11 cellular contexts compared by ENCODE assay signal in the genomic region with DNA sequence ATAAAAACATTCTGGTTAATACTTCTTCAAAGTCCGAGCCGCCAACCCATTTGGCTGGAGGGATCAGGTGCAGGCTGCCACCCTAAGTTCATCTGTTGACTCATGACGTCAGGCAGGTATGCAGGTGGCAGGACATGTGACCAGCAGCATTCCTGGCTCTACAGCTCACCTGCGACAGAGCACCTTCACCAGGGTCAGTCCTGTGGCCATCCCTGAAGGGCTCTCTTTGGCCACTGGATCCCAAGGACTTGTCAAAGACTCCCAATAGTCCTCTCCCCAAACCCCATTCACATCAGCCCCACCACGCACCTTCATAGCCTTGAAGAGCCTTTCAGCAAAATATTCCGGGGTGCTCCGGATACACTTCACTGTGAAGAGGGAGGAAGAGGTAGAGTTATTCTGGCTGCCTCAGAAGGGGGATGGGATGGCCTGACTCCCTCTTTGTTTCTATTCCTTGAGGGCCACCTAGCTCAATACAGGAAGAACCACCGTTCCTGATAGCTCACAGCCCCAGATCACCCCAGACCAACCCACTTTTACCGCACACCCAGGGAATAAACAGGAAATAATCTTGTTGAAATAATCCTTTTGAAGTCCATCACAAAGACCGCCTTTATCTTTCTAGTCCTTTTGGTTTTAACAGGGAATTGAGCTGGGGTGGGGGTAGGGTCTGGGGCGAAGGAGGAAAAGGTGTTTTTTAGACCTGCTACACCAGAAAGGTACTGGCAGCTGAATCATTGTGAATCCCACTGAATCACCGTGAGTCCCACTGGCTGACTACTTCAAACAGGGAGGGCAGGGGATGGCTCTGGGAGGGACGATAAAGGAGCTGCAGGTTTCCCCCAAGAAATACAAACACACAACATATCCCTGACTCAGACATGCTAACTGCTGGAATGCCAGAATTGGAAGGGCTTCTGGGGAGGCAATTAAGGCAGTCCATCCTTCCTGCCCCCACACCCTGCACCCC. TPM values are rescaled to one million over a fixed set of nuclear protein-coding genes. Genes with fewer than 3 reads are reported as not detected.
DNase-seq lines count a peak whose midpoint lies in the region; ATAC-seq and TF ChIP-seq lines count a peak whose summit lies in the region.
"Had no signal": no experiment of that assay in that cellular context is flagged by ENCODE, and none has a peak within 500 bp of the region (broad histone marks: within the 10 kb centered on the region; RNA-seq: fewer than 3 reads in every experiment).

No MANE protein-coding gene starts in this region.

- no peaks in the 10 kb centered on the region for H3K9me2 ChIP-seq in Karpas-422 (replicated peaks; ENCODE audit: insufficient read depth, low read length)

- peaks cover 3% of the 10 kb centered on the region; the same call in 1 of the 2 replicates for H3K79me2 ChIP-seq in Karpas-422 (ENCODE audit: low read length)

- H3K27ac Mint-ChIP-seq in progenitor cell of endocrine pancreas: peak overlapping the region; percentile 95

- H3K9me3 ChIP-seq in Karpas-422 (ENCODE audit: low read length): no peaks in the 10 kb centered on the region
- no peaks in the 10 kb centered on the region for H3K9me3 ChIP-seq in effector memory CD4-positive, alpha-beta T cell (ENCODE audit: control insufficient read depth, low read length)

- peak overlapping the region; percentile 55; the same call in 1 of the 2 replicates for H3K9ac ChIP-seq in Karpas-422 (ENCODE audit: low read length)

- no peak overlapping the region for H3K4me2 ChIP-seq in Karpas-422 (ENCODE audit: low read depth, low read length, poor library complexity, severe bottlenecking)

- no peak for ATAC-seq in GM21723 (IDR thresholded peaks at IDR 0.05; ENCODE audit: unreplicated experiment)

- H3K36me3 ChIP-seq in Karpas-422 (ENCODE audit: insufficient read depth, low read length): peaks cover 76% of the 10 kb centered on the region
- H3K36me3 ChIP-seq in effector memory CD4-positive, alpha-beta T cell (ENCODE audit: control insufficient read depth, insufficient read depth, low read length): peaks cover 95% of the 10 kb centered on the region

- no peak overlapping the region for H2AFZ ChIP-seq in Karpas-422 (ENCODE audit: low read length)

- no peaks in the 10 kb centered on the region for H3K27me3 ChIP-seq in Karpas-422 (ENCODE audit: low read length)
- H3K27me3 ChIP-seq in effector memory CD4-positive, alpha-beta T cell (replicated peaks; ENCODE audit: control insufficient read depth, insufficient read depth, low read length, poor library complexity, severe bottlenecking): no peaks in the 10 kb centered on the region

- H3K9me3 Mint-ChIP-seq in progenitor cell of endocrine pancreas (ENCODE audit: low read depth): no peaks in the 10 kb centered on the region

- no peak overlapping the region for H3K4me3 Mint-ChIP-seq in progenitor cell of endocrine pancreas (ENCODE audit: low read depth)

- DNase-seq in SIG-M5 treated with dmso at 0.1 percent for 504 hours (lab: John Stamatoyannopoulos, UW; ENCODE audit: unreplicated experiment) (peak; percentile 29), SIG-M5 (lab: John Stamatoyannopoulos, UW) (no peak), Karpas-422 (no peak), progenitor cell of endocrine pancreas (ENCODE audit: low spot score, unreplicated experiment) (no peak), putamen (ENCODE audit: low spot score) (no peak), NCI-H748 treated with DMSO at 0.1 percent for 48 hours (lab: John Stamatoyannopoulos, UW) (no peak)
- no peak for DNase-seq in effector memory CD4-positive, alpha-beta T cell
- DNase-seq: 8988T, DMS79, NCI-H69 had no signal

- H3K27ac ChIP-seq in Karpas-422 (ENCODE audit: low read length): peak overlapping the region; percentile 95
- H3K27ac ChIP-seq in effector memory CD4-positive, alpha-beta T cell (ENCODE audit: insufficient read depth, low read length, poor library complexity, severe bottlenecking): peak overlapping the region; percentile 56

- no peaks in the 10 kb centered on the region for H3K36me3 Mint-ChIP-seq in progenitor cell of endocrine pancreas (ENCODE audit: insufficient read depth)

- H3K4me1 ChIP-seq in Karpas-422 (ENCODE audit: low read length): peaks cover 90% of the 10 kb centered on the region
- H3K4me1 ChIP-seq in effector memory CD4-positive, alpha-beta T cell (ENCODE audit: control insufficient read depth, insufficient read depth, low read length, poor library complexity, severe bottlenecking): peaks cover 29% of the 10 kb centered on the region

- H3K4me3 ChIP-seq in Karpas-422 (ENCODE audit: low read length): no peak overlapping the region
- no peak overlapping the region for H3K4me3 ChIP-seq in effector memory CD4-positive, alpha-beta T cell (ENCODE audit: insufficient read depth, low read depth, low read length, poor library complexity, severe bottlenecking)

- no peaks in the 10 kb centered on the region for H4K20me1 ChIP-seq in Karpas-422 (ENCODE audit: insufficient read depth, low read depth, low read length)

- H3K4me1 Mint-ChIP-seq in progenitor cell of endocrine pancreas (ENCODE audit: low read depth): peaks cover 7% of the 10 kb centered on the region

- TF ChIP-seq CTCF in progenitor cell of endocrine pancreas (IDR thresholded peaks at IDR 0.05; ENCODE audit: unreplicated experiment): no peak

- H3K27me3 Mint-ChIP-seq in progenitor cell of endocrine pancreas: no peaks in the 10 kb centered on the region

RNA-seq across cellular contexts. Expression of a gene that starts 26.4 kb away (rescaled TPM):
- total RNA-seq in Karpas-422 (2014; rRNA removed; shearing (Covaris generic); ENCODE audit: low replicate concordance): 277 and 387 TPM in 2 replicates
- 27.7 and 28.5 TPM in 2 replicates for total RNA-seq in progenitor cell of endocrine pancreas

RNA-seq across cellular contexts. Expression of a gene that starts 50.4 kb away (rescaled TPM):
- 106 and 205 TPM in 2 replicates for total RNA-seq in Karpas-422 (2014; rRNA removed; shearing (Covaris generic); ENCODE audit: low replicate concordance)
- 53.8 and 55.0 TPM in 2 replicates for total RNA-seq in progenitor cell of endocrine pancreas
